ENCODE assay signal across 9 cellular contexts in the genomic region with DNA sequence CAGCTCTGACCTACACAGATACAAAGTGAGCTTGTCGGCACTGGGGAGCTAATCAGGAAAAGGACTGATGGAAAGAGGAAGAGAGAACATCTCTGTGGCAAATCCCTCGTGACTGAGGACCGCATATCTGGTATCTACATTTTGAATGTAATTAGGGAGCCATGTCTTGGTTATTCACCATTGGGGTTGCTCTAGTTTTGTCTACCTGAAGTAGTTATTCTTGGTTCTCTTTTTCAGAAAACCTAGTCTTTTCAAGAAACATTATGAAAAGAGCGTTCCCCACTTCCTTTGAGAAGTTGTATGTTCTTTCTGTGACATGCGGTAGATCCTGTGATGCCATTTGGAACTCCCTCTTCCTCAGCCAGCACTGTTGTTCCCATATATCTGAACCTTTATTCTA.
DNase-seq lines count a peak whose midpoint lies in the region; ATAC-seq, FAIRE-seq and TF ChIP-seq lines count a peak whose summit lies in the region.
"Had no signal": no experiment of that assay in that cellular context is flagged by ENCODE, and none has a peak within 500 bp of the region (broad histone marks: within the 10 kb centered on the region; RNA-seq: fewer than 3 reads in every experiment).

No MANE protein-coding gene starts in this region.

- no peaks in the 10 kb centered on the region for H3K36me3 Mint-ChIP-seq in WTC11

- no peak overlapping the region for H3K27ac Mint-ChIP-seq in WTC11

- H3K9me3 Mint-ChIP-seq in WTC11: no peaks in the 10 kb centered on the region

- FAIRE-seq in GM18507 (lab: Jason Lieb, UNC): peak; percentile 97
- FAIRE-seq in HTR-8/SVneo (lab: Jason Lieb, UNC): no peak
- FAIRE-seq: H1 had no signal

- no peak for TF ChIP-seq CTCF in WTC11 (IDR thresholded peaks at IDR 0.05)

- ATAC-seq in GM21515 (IDR thresholded peaks at IDR 0.05; ENCODE audit: unreplicated experiment) (peak; percentile 89), HG03469 (IDR thresholded peaks at IDR 0.05; ENCODE audit: unreplicated experiment) (peak; percentile 84), esophagus mucosa (peak; percentile 26), WTC11 (no peak)

- no peak overlapping the region for H3K4me3 Mint-ChIP-seq in WTC11

- DNase-seq in GM18507 (ENCODE audit: extremely low spot score, insufficient read length, low read depth): no peak
- DNase-seq in HTR-8/SVneo (ENCODE audit: insufficient read length, low spot score): no peak
- DNase-seq in WTC11 (ENCODE audit: low spot score): no peak
- DNase-seq in H4 (ENCODE audit: low spot score): no peak
- no peak for DNase-seq in AG20443 (ENCODE audit: low spot score)

- CTCF ChIA-PET in WTC11 (lab: Charles Lee): interaction anchor here (0.6 kb wide), 1 partner anchor 1100 kb away, joined by 3 read pairs; no protein-coding TSS in a partner anchor

- POLR2A ChIA-PET in WTC11 (lab: Charles Lee): no interaction called here

- peaks cover 9% of the 10 kb centered on the region for H3K27me3 Mint-ChIP-seq in WTC11 (ENCODE audit: low read depth)

- peaks cover 69% of the 10 kb centered on the region for H3K4me1 Mint-ChIP-seq in WTC11

TF ChIP-seq in WTC11, 78 proteins besides CTCF, POLR2A, EP300 and RAD21:
- TF ChIP-seq, protein P1, sequence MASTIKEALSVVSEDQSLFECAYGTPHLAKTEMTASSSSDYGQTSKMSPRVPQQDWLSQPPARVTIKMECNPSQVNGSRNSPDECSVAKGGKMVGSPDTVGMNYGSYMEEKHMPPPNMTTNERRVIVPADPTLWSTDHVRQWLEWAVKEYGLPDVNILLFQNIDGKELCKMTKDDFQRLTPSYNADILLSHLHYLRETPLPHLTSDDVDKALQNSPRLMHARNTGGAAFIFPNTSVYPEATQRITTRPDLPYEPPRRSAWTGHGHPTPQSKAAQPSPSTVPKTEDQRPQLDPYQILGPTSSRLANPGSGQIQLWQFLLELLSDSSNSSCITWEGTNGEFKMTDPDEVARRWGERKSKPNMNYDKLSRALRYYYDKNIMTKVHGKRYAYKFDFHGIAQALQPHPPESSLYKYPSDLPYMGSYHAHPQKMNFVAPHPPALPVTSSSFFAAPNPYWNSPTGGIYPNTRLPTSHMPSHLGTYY (CRISPR knock-in tag; IDR thresholded peaks at IDR 0.05): no peak
- TF ChIP-seq, protein P2, sequence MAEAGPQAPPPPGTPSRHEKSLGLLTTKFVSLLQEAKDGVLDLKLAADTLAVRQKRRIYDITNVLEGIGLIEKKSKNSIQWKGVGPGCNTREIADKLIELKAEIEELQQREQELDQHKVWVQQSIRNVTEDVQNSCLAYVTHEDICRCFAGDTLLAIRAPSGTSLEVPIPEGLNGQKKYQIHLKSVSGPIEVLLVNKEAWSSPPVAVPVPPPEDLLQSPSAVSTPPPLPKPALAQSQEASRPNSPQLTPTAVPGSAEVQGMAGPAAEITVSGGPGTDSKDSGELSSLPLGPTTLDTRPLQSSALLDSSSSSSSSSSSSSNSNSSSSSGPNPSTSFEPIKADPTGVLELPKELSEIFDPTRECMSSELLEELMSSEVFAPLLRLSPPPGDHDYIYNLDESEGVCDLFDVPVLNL (CRISPR knock-in tag; IDR thresholded peaks at IDR 0.05; ENCODE audit: borderline replicate concordance, low read depth): no peak
- TF ChIP-seq ZNF396 (CRISPR knock-in tag; IDR thresholded peaks at IDR 0.05; ENCODE audit: borderline replicate concordance) (no peak), NR3C1 (CRISPR knock-in tag; conservative IDR thresholded peaks at IDR 0.05; ENCODE audit: low read depth) (no peak), ZNF232 (CRISPR knock-in tag; IDR thresholded peaks at IDR 0.05) (no peak), PRRX2 (CRISPR knock-in tag; IDR thresholded peaks at IDR 0.05) (no peak), NR1H2 (CRISPR knock-in tag; IDR thresholded peaks at IDR 0.05) (no peak), OVOL2 (CRISPR knock-in tag; IDR thresholded peaks at IDR 0.05; ENCODE audit: borderline replicate concordance) (no peak), ZBTB21 (CRISPR knock-in tag; IDR thresholded peaks at IDR 0.05; ENCODE audit: borderline replicate concordance) (no peak), TCF7 (CRISPR knock-in tag; IDR thresholded peaks at IDR 0.05; ENCODE audit: low read depth) (no peak)
- TF ChIP-seq, protein P3, sequence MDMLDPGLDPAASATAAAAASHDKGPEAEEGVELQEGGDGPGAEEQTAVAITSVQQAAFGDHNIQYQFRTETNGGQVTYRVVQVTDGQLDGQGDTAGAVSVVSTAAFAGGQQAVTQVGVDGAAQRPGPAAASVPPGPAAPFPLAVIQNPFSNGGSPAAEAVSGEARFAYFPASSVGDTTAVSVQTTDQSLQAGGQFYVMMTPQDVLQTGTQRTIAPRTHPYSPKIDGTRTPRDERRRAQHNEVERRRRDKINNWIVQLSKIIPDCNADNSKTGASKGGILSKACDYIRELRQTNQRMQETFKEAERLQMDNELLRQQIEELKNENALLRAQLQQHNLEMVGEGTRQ (CRISPR knock-in tag; IDR thresholded peaks at IDR 0.05): no peak
- TF ChIP-seq, protein P4, sequence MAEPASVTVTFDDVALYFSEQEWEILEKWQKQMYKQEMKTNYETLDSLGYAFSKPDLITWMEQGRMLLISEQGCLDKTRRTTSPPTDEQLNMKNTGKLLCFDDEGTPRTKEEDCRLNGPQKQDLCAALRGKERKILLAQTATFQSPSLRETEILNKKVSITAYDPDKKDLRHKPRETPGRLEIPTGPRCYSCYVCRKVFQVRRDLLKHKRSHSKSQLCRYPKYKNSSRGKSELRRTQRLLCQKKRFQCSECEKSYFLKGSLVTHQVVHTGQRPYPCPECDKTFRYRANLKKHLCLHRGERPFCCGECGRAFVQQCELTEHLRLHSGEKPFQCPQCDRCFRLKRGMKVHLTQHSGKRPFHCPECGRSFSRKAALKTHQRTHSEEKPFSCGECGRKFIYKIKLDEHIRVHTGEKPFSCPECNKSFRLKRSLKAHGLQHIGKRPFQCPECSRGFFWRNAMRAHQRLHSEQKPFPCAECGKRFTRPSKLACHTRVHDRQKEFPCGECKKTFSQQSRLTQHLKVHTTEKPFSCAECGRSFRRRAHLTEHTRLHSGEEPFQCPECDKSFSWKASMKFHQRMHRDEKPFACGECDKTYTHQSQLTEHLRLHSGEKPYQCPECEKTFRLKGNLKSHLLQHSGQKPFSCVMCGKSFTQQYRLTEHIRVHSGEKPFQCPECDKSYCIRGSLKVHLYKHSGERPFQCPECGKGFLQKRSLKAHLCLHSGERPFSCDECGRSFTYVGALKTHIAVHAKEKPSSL (CRISPR knock-in tag; conservative IDR thresholded peaks at IDR 0.05): no peak
- TF ChIP-seq, protein P5, sequence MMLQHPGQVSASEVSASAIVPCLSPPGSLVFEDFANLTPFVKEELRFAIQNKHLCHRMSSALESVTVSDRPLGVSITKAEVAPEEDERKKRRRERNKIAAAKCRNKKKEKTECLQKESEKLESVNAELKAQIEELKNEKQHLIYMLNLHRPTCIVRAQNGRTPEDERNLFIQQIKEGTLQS (CRISPR knock-in tag; conservative IDR thresholded peaks at IDR 0.05): no peak
- TF ChIP-seq, protein P6, sequence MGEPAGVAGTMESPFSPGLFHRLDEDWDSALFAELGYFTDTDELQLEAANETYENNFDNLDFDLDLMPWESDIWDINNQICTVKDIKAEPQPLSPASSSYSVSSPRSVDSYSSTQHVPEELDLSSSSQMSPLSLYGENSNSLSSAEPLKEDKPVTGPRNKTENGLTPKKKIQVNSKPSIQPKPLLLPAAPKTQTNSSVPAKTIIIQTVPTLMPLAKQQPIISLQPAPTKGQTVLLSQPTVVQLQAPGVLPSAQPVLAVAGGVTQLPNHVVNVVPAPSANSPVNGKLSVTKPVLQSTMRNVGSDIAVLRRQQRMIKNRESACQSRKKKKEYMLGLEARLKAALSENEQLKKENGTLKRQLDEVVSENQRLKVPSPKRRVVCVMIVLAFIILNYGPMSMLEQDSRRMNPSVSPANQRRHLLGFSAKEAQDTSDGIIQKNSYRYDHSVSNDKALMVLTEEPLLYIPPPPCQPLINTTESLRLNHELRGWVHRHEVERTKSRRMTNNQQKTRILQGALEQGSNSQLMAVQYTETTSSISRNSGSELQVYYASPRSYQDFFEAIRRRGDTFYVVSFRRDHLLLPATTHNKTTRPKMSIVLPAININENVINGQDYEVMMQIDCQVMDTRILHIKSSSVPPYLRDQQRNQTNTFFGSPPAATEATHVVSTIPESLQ (CRISPR knock-in tag; IDR thresholded peaks at IDR 0.05): no peak
TF ChIP-seq in WTC11: peak in this region for 0.
